In the genomic region with DNA sequence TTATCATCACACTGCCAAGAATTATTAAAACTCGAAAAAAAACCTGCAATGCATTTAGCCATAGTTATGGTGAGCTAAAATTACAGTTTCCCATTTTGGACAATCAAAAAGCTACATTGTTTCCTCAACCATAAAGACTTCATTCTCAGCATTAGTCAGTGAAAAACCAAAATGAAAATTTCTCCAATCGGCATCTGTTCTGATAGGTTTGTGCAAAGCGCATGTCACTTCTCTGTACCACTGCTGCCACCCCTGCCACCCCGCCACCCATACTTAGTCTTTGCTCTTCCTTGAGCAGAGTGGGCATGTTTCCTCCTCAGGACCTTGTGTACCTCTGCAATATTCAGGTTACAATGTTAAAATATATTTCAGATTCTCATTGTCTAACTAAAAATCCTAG, we compare ENCODE assay signal across 17 cellular contexts. TPM values are rescaled to one million over a fixed set of nuclear protein-coding genes. Genes with fewer than 3 reads are reported as not detected.
DNase-seq lines count a peak whose midpoint lies in the region; ATAC-seq and TF ChIP-seq lines count a peak whose summit lies in the region.
"Had no signal": no experiment of that assay in that cellular context is flagged by ENCODE, and none has a peak within 500 bp of the region (broad histone marks: within the 10 kb centered on the region; RNA-seq: fewer than 3 reads in every experiment).

No MANE protein-coding gene starts in this region.

- H3K4me2 ChIP-seq in GM23338, result no peak overlapping the region

- no peak for DNase-seq in activated T-helper 1 cell treated with anti-CD3 and anti-CD28 coated beads, Interleukin-12 subunit alpha, Interleukin-12 subunit beta, Interleukin-2, Interleukin-4 antibody, amounts not matched to agents 30 ng/mL and 10 ng/mL and 1 ng/mL, durations not matched to agents 14 hours and 24 hours and 36 hours (ENCODE audit: low spot score)
- DNase-seq in GM23338 (ENCODE audit: low spot score) (no peak), T-helper 17 cell (no peak), mesenteric fat pad (ENCODE audit: low spot score) (no peak), Right ventricle myocardium superior (no peak)
- DNase-seq: C1 segment of cervical spinal cord; Calu3; CD4-positive, alpha-beta memory T cell; COR-L47; DMS53; DMS79 treated with DMSO at 0.1 percent for 48 hours; GF-D8; GOT3; HFFc6 had no signal

- H3K4me3 Mint-ChIP-seq in activated T-helper 1 cell treated with anti-CD3 and anti-CD28 coated beads, Interleukin-12 subunit alpha, Interleukin-12 subunit beta, Interleukin-2, Interleukin-4 antibody, amounts not matched to agents 30 ng/mL and 10 ng/mL and 1 ng/mL, durations not matched to agents 14 hours and 24 hours and 36 hours, result no peak overlapping the region
- no peak overlapping the region for H3K4me3 Mint-ChIP-seq in GM23338
- no peak overlapping the region for H3K4me3 Mint-ChIP-seq in T-helper 17 cell
- H3K4me3 Mint-ChIP-seq: CD4-positive, alpha-beta memory T cell; HFFc6 had no signal

- no peaks in the 10 kb centered on the region for H3K79me2 ChIP-seq in GM23338 (replicated peaks; ENCODE audit: insufficient read depth)

- peaks cover 5% of the 10 kb centered on the region for H3K4me1 Mint-ChIP-seq in activated T-helper 1 cell treated with anti-CD3 and anti-CD28 coated beads, Interleukin-12 subunit alpha, Interleukin-12 subunit beta, Interleukin-2, Interleukin-4 antibody, amounts not matched to agents 30 ng/mL and 10 ng/mL and 1 ng/mL, durations not matched to agents 14 hours and 24 hours and 36 hours (ENCODE audit: low read depth)
- peaks cover 2% of the 10 kb centered on the region; the same call in 1 of the 3 replicates for H3K4me1 Mint-ChIP-seq in GM23338
- no peaks in the 10 kb centered on the region for H3K4me1 Mint-ChIP-seq in T-helper 17 cell

- no peaks in the 10 kb centered on the region for H3K36me3 Mint-ChIP-seq in activated T-helper 1 cell treated with anti-CD3 and anti-CD28 coated beads, Interleukin-12 subunit alpha, Interleukin-12 subunit beta, Interleukin-2, Interleukin-4 antibody, amounts not matched to agents 30 ng/mL and 10 ng/mL and 1 ng/mL, durations not matched to agents 14 hours and 24 hours and 36 hours (ENCODE audit: low read depth)
- H3K36me3 Mint-ChIP-seq in GM23338 (ENCODE audit: low read depth) (no peaks in the 10 kb centered on the region), T-helper 17 cell (ENCODE audit: low read depth) (peaks cover 2% of the 10 kb centered on the region)
- H3K36me3 Mint-ChIP-seq: CD4-positive, alpha-beta memory T cell had no signal

- H2AFZ ChIP-seq in GM23338, result no peak overlapping the region

- H3K27ac Mint-ChIP-seq in activated T-helper 1 cell treated with anti-CD3 and anti-CD28 coated beads, Interleukin-12 subunit alpha, Interleukin-12 subunit beta, Interleukin-2, Interleukin-4 antibody, amounts not matched to agents 30 ng/mL and 10 ng/mL and 1 ng/mL, durations not matched to agents 14 hours and 24 hours and 36 hours, result peak overlapping the region; percentile 9
- H3K27ac Mint-ChIP-seq in GM23338, result no peak overlapping the region
- no peak overlapping the region for H3K27ac Mint-ChIP-seq in T-helper 17 cell
- H3K27ac Mint-ChIP-seq: CD4-positive, alpha-beta memory T cell; HFFc6 had no signal

- peaks cover 9% of the 10 kb centered on the region for H3K27me3 ChIP-seq in GM23338 (ENCODE audit: insufficient read depth)

- no peak overlapping the region for H3K27ac ChIP-seq in GM23338 (ENCODE audit: low read depth)

- H3F3A ChIP-seq in GM23338 (replicated peaks; ENCODE audit: low read depth), result 0 out of 2 replicates have a peak, but pooled peaks cover 5% of the 10 kb centered on the region

- no peaks in the 10 kb centered on the region for H3K9me3 Mint-ChIP-seq in activated T-helper 1 cell treated with anti-CD3 and anti-CD28 coated beads, Interleukin-12 subunit alpha, Interleukin-12 subunit beta, Interleukin-2, Interleukin-4 antibody, amounts not matched to agents 30 ng/mL and 10 ng/mL and 1 ng/mL, durations not matched to agents 14 hours and 24 hours and 36 hours
- no peaks in the 10 kb centered on the region for H3K9me3 Mint-ChIP-seq in GM23338
- H3K9me3 Mint-ChIP-seq: CD4-positive, alpha-beta memory T cell; HFFc6 had no signal

- no peak overlapping the region for H3K4me3 ChIP-seq in GM23338
- H3K4me3 ChIP-seq: HAP-1 had no signal

- TF ChIP-seq CTCF in GM23338 (conservative IDR thresholded peaks at IDR 0.05; ENCODE audit: low read depth in 2 of 2), result no peak

- intact Hi-C loops in activated T-helper 1 cell treated with anti-CD3 and anti-CD28 coated beads, Interleukin-12 subunit alpha, Interleukin-12 subunit beta, Interleukin-2, Interleukin-4 antibody, amounts not matched to agents 30 ng/mL and 10 ng/mL and 1 ng/mL, durations not matched to agents 14 hours and 24 hours and 36 hours (cut with micrococcal nuclease), result no loop called here
- intact Hi-C loops in Right ventricle myocardium superior (cut with DNase I), result no loop called here

- H3K27me3 Mint-ChIP-seq in activated T-helper 1 cell treated with anti-CD3 and anti-CD28 coated beads, Interleukin-12 subunit alpha, Interleukin-12 subunit beta, Interleukin-2, Interleukin-4 antibody, amounts not matched to agents 30 ng/mL and 10 ng/mL and 1 ng/mL, durations not matched to agents 14 hours and 24 hours and 36 hours (ENCODE audit: insufficient read depth), result peaks cover 33% of the 10 kb centered on the region
- H3K27me3 Mint-ChIP-seq in GM23338 (ENCODE audit: insufficient read depth, low read depth, poor library complexity), result peaks cover 10% of the 10 kb centered on the region
- H3K27me3 Mint-ChIP-seq in T-helper 17 cell, result peaks cover 31% of the 10 kb centered on the region

- H3K4me1 ChIP-seq in GM23338 (ENCODE audit: insufficient read depth), result no peaks in the 10 kb centered on the region
- H3K4me1 ChIP-seq: HAP-1 had no signal

- no peaks in the 10 kb centered on the region for H3K9me2 ChIP-seq in GM23338 (ENCODE audit: insufficient read depth)

- ATAC-seq in GM18858 (IDR thresholded peaks at IDR 0.05; ENCODE audit: unreplicated experiment) (peak; percentile 54), HG03432 (IDR thresholded peaks at IDR 0.05; ENCODE audit: unreplicated experiment) (peak; percentile 58), GM23338 (no peak), T-helper 17 cell (no peak), Right ventricle myocardium superior (ENCODE audit: poor library complexity) (no peak)

- no peaks in the 10 kb centered on the region for H3K36me3 ChIP-seq in GM23338 (ENCODE audit: insufficient read depth)
- H3K36me3 ChIP-seq: HAP-1 had no signal

- no peaks in the 10 kb centered on the region for H3K9me3 ChIP-seq in T-helper 17 cell (ENCODE audit: control insufficient read depth, low read length, poor library complexity, severe bottlenecking)
- H3K9me3 ChIP-seq: HAP-1 had no signal

- no peaks in the 10 kb centered on the region for H4K20me1 ChIP-seq in GM23338 (replicated peaks; ENCODE audit: insufficient read depth)

TF ChIP-seq in GM23338, 12 proteins besides CTCF, POLR2A, EP300 and RAD21 (continues in another document):
- no peak for TF ChIP-seq JUNB (IDR thresholded peaks at IDR 0.05; ENCODE audit: unreplicated experiment)
- no peak for TF ChIP-seq CREB1 (CRISPR knock-in tag; IDR thresholded peaks at IDR 0.05; ENCODE audit: low read depth)
- no peak for TF ChIP-seq ZNF331 (CRISPR knock-in tag; IDR thresholded peaks at IDR 0.05; ENCODE audit: low read depth)
- TF ChIP-seq ETS1 (IDR thresholded peaks at IDR 0.05), result no peak
- TF ChIP-seq, protein P1, sequence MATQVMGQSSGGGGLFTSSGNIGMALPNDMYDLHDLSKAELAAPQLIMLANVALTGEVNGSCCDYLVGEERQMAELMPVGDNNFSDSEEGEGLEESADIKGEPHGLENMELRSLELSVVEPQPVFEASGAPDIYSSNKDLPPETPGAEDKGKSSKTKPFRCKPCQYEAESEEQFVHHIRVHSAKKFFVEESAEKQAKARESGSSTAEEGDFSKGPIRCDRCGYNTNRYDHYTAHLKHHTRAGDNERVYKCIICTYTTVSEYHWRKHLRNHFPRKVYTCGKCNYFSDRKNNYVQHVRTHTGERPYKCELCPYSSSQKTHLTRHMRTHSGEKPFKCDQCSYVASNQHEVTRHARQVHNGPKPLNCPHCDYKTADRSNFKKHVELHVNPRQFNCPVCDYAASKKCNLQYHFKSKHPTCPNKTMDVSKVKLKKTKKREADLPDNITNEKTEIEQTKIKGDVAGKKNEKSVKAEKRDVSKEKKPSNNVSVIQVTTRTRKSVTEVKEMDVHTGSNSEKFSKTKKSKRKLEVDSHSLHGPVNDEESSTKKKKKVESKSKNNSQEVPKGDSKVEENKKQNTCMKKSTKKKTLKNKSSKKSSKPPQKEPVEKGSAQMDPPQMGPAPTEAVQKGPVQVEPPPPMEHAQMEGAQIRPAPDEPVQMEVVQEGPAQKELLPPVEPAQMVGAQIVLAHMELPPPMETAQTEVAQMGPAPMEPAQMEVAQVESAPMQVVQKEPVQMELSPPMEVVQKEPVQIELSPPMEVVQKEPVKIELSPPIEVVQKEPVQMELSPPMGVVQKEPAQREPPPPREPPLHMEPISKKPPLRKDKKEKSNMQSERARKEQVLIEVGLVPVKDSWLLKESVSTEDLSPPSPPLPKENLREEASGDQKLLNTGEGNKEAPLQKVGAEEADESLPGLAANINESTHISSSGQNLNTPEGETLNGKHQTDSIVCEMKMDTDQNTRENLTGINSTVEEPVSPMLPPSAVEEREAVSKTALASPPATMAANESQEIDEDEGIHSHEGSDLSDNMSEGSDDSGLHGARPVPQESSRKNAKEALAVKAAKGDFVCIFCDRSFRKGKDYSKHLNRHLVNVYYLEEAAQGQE (IDR thresholded peaks at IDR 0.05; ENCODE audit: unreplicated experiment), result no peak

RNA-seq across cellular contexts. Expression of gene ZBTB14, which starts 7.1 kb away (rescaled TPM):
- total RNA-seq in activated T-helper 1 cell treated with anti-CD3 and anti-CD28 coated beads, Interleukin-12 subunit alpha, Interleukin-12 subunit beta, Interleukin-2, Interleukin-4 antibody, amounts not matched to agents 30 ng/mL and 10 ng/mL and 1 ng/mL, durations not matched to agents 14 hours and 24 hours and 36 hours, result 17.1 and 19.5 TPM in 2 replicates
- 14.0 and 16.8 TPM in 2 replicates for total RNA-seq in GM23338 (2014; rRNA removed; shearing (Covaris generic))
- 5.2 and 6.0 TPM in 2 replicates for polyA plus RNA-seq in GM23338 (2016; fragmentation: Nextera tagmentation; extraction: Ambion mirVana)
- total RNA-seq in T-helper 17 cell (10 to 100 TPM; 18.5 to 22.5 TPM), mesenteric fat pad (9.2 TPM), Right ventricle myocardium superior (7.8 TPM)

Comparison
In these comparisons a context has a peak if more than half of its experiments do, and no peak if none do; other contexts are left out.
1. ATAC-seq: peak in GM18858 (single experiment) and HG03432 (single experiment); none in GM23338 (single experiment), T-helper 17 cell (single experiment) and Right ventricle myocardium superior (single experiment).